Comparison of ENCODE assay signal across 8 cellular contexts in genomic region chr2:227325056-227325823, GRCh38. TPM values are rescaled to one million over a fixed set of nuclear protein-coding genes. Genes with fewer than 3 reads are reported as not detected.
DNase-seq lines count a peak whose midpoint lies in the region; ATAC-seq and TF ChIP-seq lines count a peak whose summit lies in the region.

MFF (plus strand) TSS chr2:227325251; CDS start chr2:227330666, 5,415 bp downstream.

- H3K4me3 Mint-ChIP-seq in activated CD4-positive, alpha-beta T cell treated with anti-CD3 and anti-CD28 coated beads for 36 hours = peak within 1 kb of the TSS; percentile 89

- peaks cover 4% of the 10 kb centered on the region for H3K36me3 Mint-ChIP-seq in activated CD4-positive, alpha-beta T cell treated with anti-CD3 and anti-CD28 coated beads for 36 hours (ENCODE audit: low read depth)

- DNase-seq in BJ (ENCODE audit: low read depth) (peak; percentile 49), GM19238 (ENCODE audit: insufficient read length, low spot score) (peak; percentile 90), NCI-H510A treated with DMSO at 0.1 percent for 48 hours (lab: John Stamatoyannopoulos, UW) (peak; percentile 97), kidney epithelial cell (ENCODE audit: low read depth) (peak; percentile 67)
- DNase-seq in activated CD4-positive, alpha-beta T cell treated with anti-CD3 and anti-CD28 coated beads for 36 hours = peak; percentile 97
- peak; percentile 91 to 92 for DNase-seq in stimulated activated CD4-positive, alpha-beta T cell treated with anti-CD3 and anti-CD28 coated beads, Interleukin-15, amount 100 ng/mL, for 48 hours (ENCODE audit: low read depth in 2 of 2)

- peak; percentile 94 for ATAC-seq in HG03442 (IDR thresholded peaks at IDR 0.05; ENCODE audit: unreplicated experiment)
- ATAC-seq in activated CD4-positive, alpha-beta T cell treated with anti-CD3 and anti-CD28 coated beads for 36 hours = peak; percentile 97

- TF ChIP-seq CTCF in BJ (IDR thresholded peaks at IDR 0.05; ENCODE audit: insufficient read depth, low read depth, low read length) (no peak), kidney epithelial cell (IDR thresholded peaks at IDR 0.05; ENCODE audit: insufficient read depth, low read length, poor library complexity, severe bottlenecking) (peak; percentile 36)

- H3K27ac ChIP-seq in cingulate gyrus (ENCODE audit: low read depth, low read length) = peak within 1 kb of the TSS; percentile 83

- H3K4me1 Mint-ChIP-seq in activated CD4-positive, alpha-beta T cell treated with anti-CD3 and anti-CD28 coated beads for 36 hours = peaks cover 27% of the 10 kb centered on the region

- H3K36me3 ChIP-seq in BJ (ENCODE audit: control insufficient read depth, insufficient read depth, low read length) = no peaks in the 10 kb centered on the region
- no peaks in the 10 kb centered on the region for H3K36me3 ChIP-seq in kidney epithelial cell (ENCODE audit: control insufficient read depth, insufficient read depth, low read length)

- intact Hi-C loops in activated CD4-positive, alpha-beta T cell treated with anti-CD3 and anti-CD28 coated beads for 36 hours (cut with DNase I, micrococcal nuclease) = loop anchor here (1.0 to 10.0 kb wide), 10 partner anchors 49 to 534 kb away; partner anchors contain the start of genes IRS1 (in 1 of the 2) and RHBDD1 (in 1 of the 2)

- peak within 1 kb of the TSS; percentile 91 for H3K27ac Mint-ChIP-seq in activated CD4-positive, alpha-beta T cell treated with anti-CD3 and anti-CD28 coated beads for 36 hours

- POLR2A ChIA-PET in BJ (lab: Charles Lee) = interaction anchor here (0.7 kb wide), 1 partner anchor 214 kb away, joined by 5 read pairs; no protein-coding TSS in a partner anchor
- POLR2A ChIA-PET in activated CD4-positive, alpha-beta T cell treated with anti-CD3 and anti-CD28 coated beads for 36 hours (lab: Charles Lee) = no interaction called here

- peaks cover 1% of the 10 kb centered on the region for H3K9me3 Mint-ChIP-seq in activated CD4-positive, alpha-beta T cell treated with anti-CD3 and anti-CD28 coated beads for 36 hours (ENCODE audit: low read depth)

- CTCF ChIA-PET in BJ (lab: Yijun Ruan, JAX) = interaction anchor here (1.5 kb wide), 1 partner anchor 53 kb away, joined by 4 read pairs; no protein-coding TSS in a partner anchor
- CTCF ChIA-PET in activated CD4-positive, alpha-beta T cell treated with anti-CD3 and anti-CD28 coated beads for 36 hours (lab: Charles Lee) = interaction anchor here (0.7 to 1.1 kb wide), 3 partner anchors 15 to 333 kb away, joined by 3 read pairs; no protein-coding TSS in a partner anchor

- H3K27me3 ChIP-seq in BJ (ENCODE audit: control insufficient read depth, insufficient read depth, low read length) (no peaks in the 10 kb centered on the region), kidney epithelial cell (ENCODE audit: control insufficient read depth, insufficient read depth, low read length) (no peaks in the 10 kb centered on the region)

- H3K4me3 ChIP-seq in BJ (ENCODE audit: low read depth, low read length) (peak within 1 kb of the TSS; percentile 78), kidney epithelial cell (ENCODE audit: low read depth, low read length) (peak within 1 kb of the TSS; percentile 75)

- H3K27me3 Mint-ChIP-seq in activated CD4-positive, alpha-beta T cell treated with anti-CD3 and anti-CD28 coated beads for 36 hours = no peaks in the 10 kb centered on the region

RNA-seq across cellular contexts. Expression of gene MFF, which starts in this region (rescaled TPM):
- 56.0 and 105 TPM in 2 replicates for polyA plus RNA-seq in BJ (2011; rRNA removed)
- polyA minus RNA-seq in BJ (2011; rRNA and poly(A)+ RNA removed) = 29.9 and 40.9 TPM in 2 replicates
- total RNA-seq in activated CD4-positive, alpha-beta T cell treated with anti-CD3 and anti-CD28 coated beads for 36 hours = 100 to 1,000 TPM in 1 of 2 experiments, 10 to 100 TPM in 1; 78.3 to 104 TPM
- 94.8 and 112 TPM in 2 replicates for total RNA-seq in kidney epithelial cell

Comparison
In these comparisons a context has a peak if more than half of its experiments do, and no peak if none do; other contexts are left out.
1. Peak in every context shown above with its lines: DNase-seq, ATAC-seq, H3K4me3 ChIP-seq and H3K27ac ChIP-seq.